In the genomic region with DNA sequence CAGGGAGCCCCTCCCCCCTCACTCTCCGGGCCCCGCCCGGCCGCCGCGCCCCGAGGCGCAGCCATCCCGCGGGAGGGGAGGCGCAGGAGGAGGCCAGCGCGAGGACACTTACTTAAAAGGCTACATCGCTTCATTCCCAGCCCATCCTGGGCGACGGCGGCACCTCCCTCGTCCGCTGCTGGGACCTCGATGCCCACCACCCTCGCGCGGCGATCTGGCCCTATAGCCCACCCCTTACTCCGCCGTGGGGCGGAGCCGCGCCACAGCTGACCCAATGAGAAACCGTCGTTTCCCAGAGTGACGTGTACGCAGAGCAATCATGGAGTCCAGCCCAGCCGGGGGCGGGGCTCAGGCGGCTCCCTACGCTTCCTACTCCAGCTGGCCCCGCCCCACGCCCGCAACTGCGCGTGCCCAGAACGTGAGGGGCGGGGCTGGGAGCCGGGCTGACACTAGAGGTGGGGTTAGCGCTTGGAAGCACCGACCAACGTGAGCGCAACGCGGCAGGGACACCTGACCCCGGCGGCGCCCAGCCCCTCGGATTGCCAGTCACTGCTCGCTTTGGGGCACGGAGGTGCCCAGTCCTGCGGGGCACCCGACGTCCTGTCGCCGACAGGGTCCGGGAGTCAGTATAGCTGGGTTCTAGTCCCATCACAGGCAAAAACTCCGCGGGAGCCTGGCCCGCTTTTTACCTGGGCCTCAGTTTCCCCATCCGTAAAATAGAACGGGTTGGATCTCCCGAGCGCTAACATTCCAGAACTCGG, we compare ENCODE assay signal across 8 cellular contexts. TPM values are rescaled to one million over a fixed set of nuclear protein-coding genes. Genes with fewer than 3 reads are reported as not detected.
DNase-seq lines count a peak whose midpoint lies in the region; ATAC-seq and TF ChIP-seq lines count a peak whose summit lies in the region.

A gene (minus strand): TSS at position 222 of the 761 bp plus-strand sequence. CDS start 16,165 bp downstream, outside the sequence.

- peaks cover 18 to 65% (median 48%) of the 10 kb centered on the region in 6 donors for H3K4me1 ChIP-seq in spleen

- H3K4me3 Mint-ChIP-seq in WTC11 (peak within 1 kb of the TSS; percentile 94), immature natural killer cell (peak within 1 kb of the TSS; percentile 93 to 95 (median 94))

- H3K9me3 Mint-ChIP-seq in WTC11 (no peaks in the 10 kb centered on the region), immature natural killer cell (no peaks in the 10 kb centered on the region)

- peak within 1 kb of the TSS; percentile 92; the same call in 1 of the 2 replicates for H3K27ac Mint-ChIP-seq in WTC11
- H3K27ac Mint-ChIP-seq in immature natural killer cell, result peak within 1 kb of the TSS; percentile 73 to 89 (median 87)

- H3K27me3 ChIP-seq in spleen (replicated peaks in 1 of 7), result peaks cover 0 to 45% (median 21%) of the 10 kb centered on the region in 7 donors

- H3K27me3 Mint-ChIP-seq in WTC11 (ENCODE audit: low read depth) (peaks cover 41% of the 10 kb centered on the region), immature natural killer cell (ENCODE audit: low read depth in 3 of 3) (peaks cover 14 to 16% (median 14%) of the 10 kb centered on the region in 3 donors)

- peak within 1 kb of the TSS; percentile 87 to 99 (median 96) for H3K4me3 ChIP-seq in spleen

- POLR2A ChIA-PET in WTC11 (lab: Charles Lee), result no interaction called here

- peaks cover 26% of the 10 kb centered on the region for H3K4me1 Mint-ChIP-seq in WTC11
- H3K4me1 Mint-ChIP-seq in immature natural killer cell, result peaks cover 40 to 44% of the 10 kb centered on the region in 2 donors

- H3K36me3 Mint-ChIP-seq in WTC11, result no peaks in the 10 kb centered on the region; the same call in 1 of the 2 replicates
- H3K36me3 Mint-ChIP-seq in immature natural killer cell, result peaks cover 0 to under 1% (median 0%) of the 10 kb centered on the region in 3 donors

- intact Hi-C loops in spleen (cut with DNase I; ENCODE audit: low total_unique reads), result loop anchor here (10.0 kb wide), 1 partner anchor 80 kb away; no protein-coding TSS in a partner anchor

- CTCF ChIA-PET in WTC11 (lab: Charles Lee), result interaction anchor here (1.0 to 1.8 kb wide), 4 partner anchors 23 to 502 kb away, joined by 3 to 6 read pairs (median 3); a partner anchor contains a TSS

- H3K27ac ChIP-seq in caudate nucleus (ENCODE audit: low read depth, low read length), result peak within 1 kb of the TSS; percentile 70
- peak within 1 kb of the TSS; percentile 76 to 94 (median 88) for H3K27ac ChIP-seq in spleen

- no peaks in the 10 kb centered on the region for H3K9me3 ChIP-seq in spleen

- peak in 1 of 3 donors; percentile 31 for TF ChIP-seq POLR2A in spleen (IDR thresholded peaks at IDR 0.05)

- 0 to 2% (median 0%) methylated on average over 36 to 71 of the region's 71 CpGs for WGBS in spleen, 5 donors

- H3K36me3 ChIP-seq in spleen, result peaks cover 0 to 3% (median 0%) of the 10 kb centered on the region in 6 donors

- DNase-seq in AG08395 (ENCODE audit: low spot score), result peak; percentile 99
- peak; percentile 92 for DNase-seq in NCI-H226
- peak; percentile 98 for DNase-seq in WTC11 (ENCODE audit: low spot score)
- DNase-seq in caudate nucleus (lab: John Stamatoyannopoulos, UW), result peak; percentile 32 to 99 (median 96)
- DNase-seq in immature natural killer cell, result peak; percentile 98 to 99 (median 99)
- peak; percentile 99 for DNase-seq in spleen

- ATAC-seq in GM18909 (IDR thresholded peaks at IDR 0.05; ENCODE audit: poor library complexity, unreplicated experiment) (peak; percentile 98), HG03175 (IDR thresholded peaks at IDR 0.05; ENCODE audit: unreplicated experiment) (peak; percentile 97), WTC11 (peak; percentile 96)

- TF ChIP-seq CTCF in WTC11 (IDR thresholded peaks at IDR 0.05), result no peak
- TF ChIP-seq CTCF in spleen (IDR thresholded peaks at IDR 0.05 in 8 of 11, conservative IDR thresholded peaks at IDR 0.05 in 3 of 11), result peak in 3 of 11 experiments; percentile 17 to 44 (median 22)

TF ChIP-seq in WTC11, 78 proteins besides CTCF, POLR2A, EP300 and RAD21 (continues in another document):
- TF ChIP-seq, protein P1, sequence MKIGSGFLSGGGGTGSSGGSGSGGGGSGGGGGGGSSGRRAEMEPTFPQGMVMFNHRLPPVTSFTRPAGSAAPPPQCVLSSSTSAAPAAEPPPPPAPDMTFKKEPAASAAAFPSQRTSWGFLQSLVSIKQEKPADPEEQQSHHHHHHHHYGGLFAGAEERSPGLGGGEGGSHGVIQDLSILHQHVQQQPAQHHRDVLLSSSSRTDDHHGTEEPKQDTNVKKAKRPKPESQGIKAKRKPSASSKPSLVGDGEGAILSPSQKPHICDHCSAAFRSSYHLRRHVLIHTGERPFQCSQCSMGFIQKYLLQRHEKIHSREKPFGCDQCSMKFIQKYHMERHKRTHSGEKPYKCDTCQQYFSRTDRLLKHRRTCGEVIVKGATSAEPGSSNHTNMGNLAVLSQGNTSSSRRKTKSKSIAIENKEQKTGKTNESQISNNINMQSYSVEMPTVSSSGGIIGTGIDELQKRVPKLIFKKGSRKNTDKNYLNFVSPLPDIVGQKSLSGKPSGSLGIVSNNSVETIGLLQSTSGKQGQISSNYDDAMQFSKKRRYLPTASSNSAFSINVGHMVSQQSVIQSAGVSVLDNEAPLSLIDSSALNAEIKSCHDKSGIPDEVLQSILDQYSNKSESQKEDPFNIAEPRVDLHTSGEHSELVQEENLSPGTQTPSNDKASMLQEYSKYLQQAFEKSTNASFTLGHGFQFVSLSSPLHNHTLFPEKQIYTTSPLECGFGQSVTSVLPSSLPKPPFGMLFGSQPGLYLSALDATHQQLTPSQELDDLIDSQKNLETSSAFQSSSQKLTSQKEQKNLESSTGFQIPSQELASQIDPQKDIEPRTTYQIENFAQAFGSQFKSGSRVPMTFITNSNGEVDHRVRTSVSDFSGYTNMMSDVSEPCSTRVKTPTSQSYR (CRISPR knock-in tag; IDR thresholded peaks at IDR 0.05), result no peak
- TF ChIP-seq, protein P2, sequence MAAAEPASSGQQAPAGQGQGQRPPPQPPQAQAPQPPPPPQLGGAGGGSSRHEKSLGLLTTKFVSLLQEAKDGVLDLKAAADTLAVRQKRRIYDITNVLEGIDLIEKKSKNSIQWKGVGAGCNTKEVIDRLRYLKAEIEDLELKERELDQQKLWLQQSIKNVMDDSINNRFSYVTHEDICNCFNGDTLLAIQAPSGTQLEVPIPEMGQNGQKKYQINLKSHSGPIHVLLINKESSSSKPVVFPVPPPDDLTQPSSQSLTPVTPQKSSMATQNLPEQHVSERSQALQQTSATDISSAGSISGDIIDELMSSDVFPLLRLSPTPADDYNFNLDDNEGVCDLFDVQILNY (CRISPR knock-in tag; IDR thresholded peaks at IDR 0.05), result 0 out of 2 replicates have a peak, but pooled peaks have one; percentile 0
- TF ChIP-seq, protein P3, sequence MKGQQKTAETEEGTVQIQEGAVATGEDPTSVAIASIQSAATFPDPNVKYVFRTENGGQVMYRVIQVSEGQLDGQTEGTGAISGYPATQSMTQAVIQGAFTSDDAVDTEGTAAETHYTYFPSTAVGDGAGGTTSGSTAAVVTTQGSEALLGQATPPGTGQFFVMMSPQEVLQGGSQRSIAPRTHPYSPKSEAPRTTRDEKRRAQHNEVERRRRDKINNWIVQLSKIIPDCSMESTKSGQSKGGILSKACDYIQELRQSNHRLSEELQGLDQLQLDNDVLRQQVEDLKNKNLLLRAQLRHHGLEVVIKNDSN (CRISPR knock-in tag; IDR thresholded peaks at IDR 0.05), result peak; percentile 70
- TF ChIP-seq MXD4 (CRISPR knock-in tag; IDR thresholded peaks at IDR 0.05; ENCODE audit: borderline replicate concordance) (no peak), NFYB (CRISPR knock-in tag; conservative IDR thresholded peaks at IDR 0.05; ENCODE audit: low read depth) (peak; percentile 92), SP1 (CRISPR knock-in tag; conservative IDR thresholded peaks at IDR 0.05) (peak; percentile 92), ZNF396 (CRISPR knock-in tag; IDR thresholded peaks at IDR 0.05; ENCODE audit: borderline replicate concordance) (no peak)
- TF ChIP-seq, protein P4, sequence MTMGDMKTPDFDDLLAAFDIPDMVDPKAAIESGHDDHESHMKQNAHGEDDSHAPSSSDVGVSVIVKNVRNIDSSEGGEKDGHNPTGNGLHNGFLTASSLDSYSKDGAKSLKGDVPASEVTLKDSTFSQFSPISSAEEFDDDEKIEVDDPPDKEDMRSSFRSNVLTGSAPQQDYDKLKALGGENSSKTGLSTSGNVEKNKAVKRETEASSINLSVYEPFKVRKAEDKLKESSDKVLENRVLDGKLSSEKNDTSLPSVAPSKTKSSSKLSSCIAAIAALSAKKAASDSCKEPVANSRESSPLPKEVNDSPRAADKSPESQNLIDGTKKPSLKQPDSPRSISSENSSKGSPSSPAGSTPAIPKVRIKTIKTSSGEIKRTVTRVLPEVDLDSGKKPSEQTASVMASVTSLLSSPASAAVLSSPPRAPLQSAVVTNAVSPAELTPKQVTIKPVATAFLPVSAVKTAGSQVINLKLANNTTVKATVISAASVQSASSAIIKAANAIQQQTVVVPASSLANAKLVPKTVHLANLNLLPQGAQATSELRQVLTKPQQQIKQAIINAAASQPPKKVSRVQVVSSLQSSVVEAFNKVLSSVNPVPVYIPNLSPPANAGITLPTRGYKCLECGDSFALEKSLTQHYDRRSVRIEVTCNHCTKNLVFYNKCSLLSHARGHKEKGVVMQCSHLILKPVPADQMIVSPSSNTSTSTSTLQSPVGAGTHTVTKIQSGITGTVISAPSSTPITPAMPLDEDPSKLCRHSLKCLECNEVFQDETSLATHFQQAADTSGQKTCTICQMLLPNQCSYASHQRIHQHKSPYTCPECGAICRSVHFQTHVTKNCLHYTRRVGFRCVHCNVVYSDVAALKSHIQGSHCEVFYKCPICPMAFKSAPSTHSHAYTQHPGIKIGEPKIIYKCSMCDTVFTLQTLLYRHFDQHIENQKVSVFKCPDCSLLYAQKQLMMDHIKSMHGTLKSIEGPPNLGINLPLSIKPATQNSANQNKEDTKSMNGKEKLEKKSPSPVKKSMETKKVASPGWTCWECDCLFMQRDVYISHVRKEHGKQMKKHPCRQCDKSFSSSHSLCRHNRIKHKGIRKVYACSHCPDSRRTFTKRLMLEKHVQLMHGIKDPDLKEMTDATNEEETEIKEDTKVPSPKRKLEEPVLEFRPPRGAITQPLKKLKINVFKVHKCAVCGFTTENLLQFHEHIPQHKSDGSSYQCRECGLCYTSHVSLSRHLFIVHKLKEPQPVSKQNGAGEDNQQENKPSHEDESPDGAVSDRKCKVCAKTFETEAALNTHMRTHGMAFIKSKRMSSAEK (CRISPR knock-in tag; IDR thresholded peaks at IDR 0.05; ENCODE audit: borderline replicate concordance), result no peak

RNA-seq across cellular contexts. Expression of the gene that starts here (rescaled TPM):
- total RNA-seq in WTC11 (2021) (48.6 to 55.7 TPM (median 55.4 TPM) in 3 replicates), spleen (10 to 100 TPM; 24.0 to 31.7 (median 29.4) TPM)
- polyA plus RNA-seq in immature natural killer cell (10 to 100 TPM; 10.2 to 22.3 (median 13.2) TPM), spleen (1 to 10 TPM; 6.5 to 9.1 (median 6.6) TPM)

Comparison
In these comparisons a context has a peak if more than half of its experiments do, and no peak if none do; other contexts are left out.
1. Peak in every context shown above with its lines: DNase-seq, ATAC-seq, H3K4me3 ChIP-seq and H3K27ac ChIP-seq.